Comparison of ENCODE assay signal across 8 cellular contexts in the genomic region with DNA sequence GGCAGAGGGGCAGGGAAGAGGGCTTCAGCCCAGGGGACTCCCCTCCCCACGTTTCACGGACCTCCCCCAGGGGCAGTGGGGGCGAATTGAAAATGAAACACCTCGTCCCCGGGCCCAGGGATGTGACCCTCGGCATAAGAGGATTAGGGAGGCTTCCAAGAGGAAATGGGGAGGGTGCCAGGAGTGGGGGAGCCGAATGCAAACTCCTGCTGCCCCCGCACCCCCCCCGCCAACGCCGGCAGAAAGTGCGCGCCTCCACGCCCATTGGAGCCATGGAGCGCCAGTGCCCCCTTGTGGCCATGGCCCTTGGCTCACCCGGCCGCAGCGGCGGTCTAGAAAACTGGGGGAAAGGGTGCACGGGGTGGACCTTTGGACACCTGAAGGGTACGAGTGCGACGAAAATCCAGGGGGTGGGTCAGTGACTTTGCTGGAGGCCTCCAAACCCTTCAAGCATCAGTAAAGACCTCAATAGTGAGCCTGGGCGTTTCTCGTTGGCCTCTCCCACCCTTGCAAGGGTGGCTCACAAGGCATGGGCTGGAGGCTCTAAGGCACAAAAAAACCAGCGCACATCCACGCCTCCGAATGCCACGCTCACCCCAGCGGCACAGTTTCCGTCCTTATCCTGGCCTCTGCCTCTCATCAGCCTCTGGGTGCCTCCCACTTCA.
DNase-seq lines count a peak whose midpoint lies in the region; ATAC-seq and TF ChIP-seq lines count a peak whose summit lies in the region.

No MANE protein-coding gene starts in this region.

- H3K23ac ChIP-seq in trophoblast cell (ENCODE audit: low read length): no peak overlapping the region

- H3K14ac ChIP-seq in trophoblast cell (ENCODE audit: low read length): no peak overlapping the region

- ATAC-seq in HG02870 (IDR thresholded peaks at IDR 0.05; ENCODE audit: unreplicated experiment) (peak; percentile 55), Right ventricle myocardium inferior (peak; percentile 87)

- H3K4me1 Mint-ChIP-seq in activated naive CD4-positive, alpha-beta T cell treated with anti-CD3 and anti-CD28 coated beads for 36 hours (ENCODE audit: low read depth): no peaks in the 10 kb centered on the region
- H3K4me1 Mint-ChIP-seq in type B pancreatic cell (ENCODE audit: unreplicated experiment): peaks cover 21% of the 10 kb centered on the region

- H4K8ac ChIP-seq in trophoblast cell (ENCODE audit: low read depth, low read length): no peak overlapping the region

- intact Hi-C loops in activated naive CD4-positive, alpha-beta T cell treated with anti-CD3 and anti-CD28 coated beads for 36 hours (cut with micrococcal nuclease): loop anchor here (1.0 to 5.0 kb wide), 4 partner anchors 192 to 1089 kb away; no protein-coding TSS in a partner anchor
- intact Hi-C loops in Right ventricle myocardium inferior (cut with DNase I): loop anchor here (5.0 to 10.0 kb wide), 2 partner anchors 191 to 459 kb away; partner anchors contain the start of gene EFNB1

- H3K27me3 ChIP-seq in trophoblast cell (ENCODE audit: insufficient read depth, low read length): no peaks in the 10 kb centered on the region

- H3K36me3 ChIP-seq in trophoblast cell (ENCODE audit: control insufficient read depth in 1 of 2, insufficient read depth in 2 of 2, low read length in 2 of 2): no peaks in the 10 kb centered on the region

- no peaks in the 10 kb centered on the region for H3K79me1 ChIP-seq in trophoblast cell (ENCODE audit: low read length)

- H3K4me1 ChIP-seq in trophoblast cell (ENCODE audit: control insufficient read depth in 1 of 2, insufficient read depth in 2 of 2, low read length in 2 of 2): peaks cover 5 to 6% of the 10 kb centered on the region in 2 experiments

- no peaks in the 10 kb centered on the region for H3K36me3 Mint-ChIP-seq in activated naive CD4-positive, alpha-beta T cell treated with anti-CD3 and anti-CD28 coated beads for 36 hours (ENCODE audit: low read depth)
- no peaks in the 10 kb centered on the region for H3K36me3 Mint-ChIP-seq in type B pancreatic cell

- H3K4ac ChIP-seq in trophoblast cell (ENCODE audit: low read depth, low read length): no peak overlapping the region

- H3K9me3 ChIP-seq in trophoblast cell (ENCODE audit: insufficient read depth, low read depth, low read length): no peaks in the 10 kb centered on the region

- peak; percentile 88 for TF ChIP-seq CTCF in type B pancreatic cell (conservative IDR thresholded peaks at IDR 0.05)

- no peak overlapping the region for H3K27ac ChIP-seq in trophoblast cell (ENCODE audit: low read depth, low read length)

- no peaks in the 10 kb centered on the region for H3K27me3 Mint-ChIP-seq in activated naive CD4-positive, alpha-beta T cell treated with anti-CD3 and anti-CD28 coated beads for 36 hours (ENCODE audit: low read depth)
- H3K27me3 Mint-ChIP-seq in type B pancreatic cell: no peaks in the 10 kb centered on the region

- no peak overlapping the region for H3K9ac ChIP-seq in trophoblast cell (ENCODE audit: low read length)

- no CpG with 5 or more reads among the region's 31 CpGs for WGBS in trophoblast cell (ENCODE audit: extremely low coverage, insufficient coverage, insufficient read length)

- H2AK5ac ChIP-seq in trophoblast cell (ENCODE audit: low read length): no peak overlapping the region

- no peak overlapping the region for H2BK5ac ChIP-seq in trophoblast cell (ENCODE audit: low read depth, low read length, poor library complexity)

- no peak overlapping the region for H4K91ac ChIP-seq in trophoblast cell (ENCODE audit: low read depth, low read length)

- H3K79me2 ChIP-seq in trophoblast cell (ENCODE audit: control insufficient read depth, insufficient read depth, low read length, poor library complexity): no peaks in the 10 kb centered on the region

- no peak overlapping the region for H2BK120ac ChIP-seq in trophoblast cell (ENCODE audit: insufficient read depth, low read length, poor library complexity)

- H3K27ac Mint-ChIP-seq in activated naive CD4-positive, alpha-beta T cell treated with anti-CD3 and anti-CD28 coated beads for 36 hours: no peak overlapping the region
- H3K27ac Mint-ChIP-seq in type B pancreatic cell: no peak overlapping the region

- in situ Hi-C loops in G401 (cut with HindIII; ENCODE audit: low sequenced_read_pairs): no loop called here

- no peak overlapping the region for H2BK12ac ChIP-seq in trophoblast cell (ENCODE audit: low read length)

- no peak overlapping the region for H3K18ac ChIP-seq in trophoblast cell (ENCODE audit: low read length)

- CTCF ChIA-PET in activated naive CD4-positive, alpha-beta T cell treated with anti-CD3 and anti-CD28 coated beads for 36 hours (lab: Charles Lee): interaction anchor here (0.7 to 1.8 kb wide), 5 partner anchors 167 to 1089 kb away, joined by 3 to 12 read pairs (median 4); partner anchors contain the start of gene EFNB1

- H4K12ac ChIP-seq in trophoblast cell (ENCODE audit: low read depth, low read length): no peak overlapping the region

- H2AFZ ChIP-seq in trophoblast cell (ENCODE audit: insufficient read depth, low read length, poor library complexity): no peak overlapping the region

- H3K4me3 Mint-ChIP-seq in activated naive CD4-positive, alpha-beta T cell treated with anti-CD3 and anti-CD28 coated beads for 36 hours: no peak overlapping the region
- no peak overlapping the region for H3K4me3 Mint-ChIP-seq in type B pancreatic cell

- H3K4me3 ChIP-seq in trophoblast cell (ENCODE audit: low read depth, low read length): no peak overlapping the region

- H3K4me2 ChIP-seq in trophoblast cell (ENCODE audit: low read length): peak overlapping the region; percentile 58

- DNase-seq in G401 (ENCODE audit: low spot score) (peak; percentile 29), RKO (ENCODE audit: low spot score) (peak; percentile 19), Right ventricle myocardium inferior (ENCODE audit: missing footprints) (peak; percentile 81), trophoblast cell (peak in 1 of 2 donors; percentile 57), type B pancreatic cell (ENCODE audit: extremely low spot score, unreplicated experiment) (peak; percentile 76), MV-4-11 (lab: John Stamatoyannopoulos, UW) (no peak)
- DNase-seq in activated naive CD4-positive, alpha-beta T cell treated with anti-CD3 and anti-CD28 coated beads for 36 hours: peak; percentile 60

- H3K9me3 Mint-ChIP-seq in activated naive CD4-positive, alpha-beta T cell treated with anti-CD3 and anti-CD28 coated beads for 36 hours: no peaks in the 10 kb centered on the region
- no peaks in the 10 kb centered on the region for H3K9me3 Mint-ChIP-seq in type B pancreatic cell
